In genomic region chr11:560305-561147, GRCh38 we compare ENCODE assay signal across 1 cellular context.
TF ChIP-seq lines count a peak whose summit lies in the region.

TSS of gene LMNTD2 (minus strand) at chr11:560738. CDS start at chr11:560716, 22 bp downstream.
TSS of gene RASSF7 (plus strand) at chr11:560970. CDS start at chr11:561769, 799 bp downstream.

TF ChIP-seq in HepG2, 621 proteins besides CTCF, POLR2A, EP300 and RAD21 (continued from another document and continues in another):
- TF ChIP-seq PRPF4 (IDR thresholded peaks at IDR 0.05; ENCODE audit: low read depth, low read length, poor library complexity, severe bottlenecking), result no peak
- TF ChIP-seq CREB1 (IDR thresholded peaks at IDR 0.05), result 0 out of 2 replicates have a peak, but pooled peaks have one; percentile 11
- no peak for TF ChIP-seq CREB1 (CRISPR knock-in tag; IDR thresholded peaks at IDR 0.05)
- TF ChIP-seq ZNF256 (CRISPR knock-in tag; conservative IDR thresholded peaks at IDR 0.05), result no peak
- TF ChIP-seq HMGXB3 (CRISPR knock-in tag; IDR thresholded peaks at IDR 0.05; ENCODE audit: borderline replicate concordance), result no peak
- peak; percentile 81 for TF ChIP-seq RXRA (CRISPR knock-in tag; IDR thresholded peaks at IDR 0.05)
- TF ChIP-seq ATF7 (IDR thresholded peaks at IDR 0.05), result no peak
- 0 out of 2 replicates have a peak, but pooled peaks have one; percentile 28 for TF ChIP-seq ATF7 (CRISPR knock-in tag; IDR thresholded peaks at IDR 0.05)
- TF ChIP-seq PBX2 (CRISPR knock-in tag; IDR thresholded peaks at IDR 0.05), result no peak
- no peak for TF ChIP-seq ZNF101 (CRISPR knock-in tag; IDR thresholded peaks at IDR 0.05; ENCODE audit: borderline replicate concordance, low read depth)
- TF ChIP-seq ZSCAN5A (CRISPR knock-in tag; IDR thresholded peaks at IDR 0.05; ENCODE audit: borderline replicate concordance), result no peak
- TF ChIP-seq ZNF605 (CRISPR knock-in tag; IDR thresholded peaks at IDR 0.05), result no peak
- no peak for TF ChIP-seq GTF3A (CRISPR knock-in tag; conservative IDR thresholded peaks at IDR 0.05)
- TF ChIP-seq SMAD3 (CRISPR knock-in tag; IDR thresholded peaks at IDR 0.05), result no peak
- TF ChIP-seq TOE1 (CRISPR knock-in tag; IDR thresholded peaks at IDR 0.05), result no peak
- no peak; the same call in 1 of the 2 replicates for TF ChIP-seq ZNF503 (CRISPR knock-in tag; IDR thresholded peaks at IDR 0.05)
- TF ChIP-seq IRF1 (CRISPR knock-in tag; IDR thresholded peaks at IDR 0.05; ENCODE audit: low read depth), result no peak
- TF ChIP-seq RBM22 (optimal IDR thresholded peaks at IDR 0.05; ENCODE audit: low read length), result no peak
- TF ChIP-seq SKIL (CRISPR knock-in tag; IDR thresholded peaks at IDR 0.05; ENCODE audit: borderline replicate concordance), result peak; percentile 84
- no peak for TF ChIP-seq NFAT5 (CRISPR knock-in tag; IDR thresholded peaks at IDR 0.05)
- no peak; the same call in 1 of the 2 replicates for TF ChIP-seq IRF9 (CRISPR knock-in tag; IDR thresholded peaks at IDR 0.05; ENCODE audit: borderline replicate concordance)
- peak; percentile 74 for TF ChIP-seq RBFOX2 (IDR thresholded peaks at IDR 0.05; ENCODE audit: low read depth, low read length)
- TF ChIP-seq ZNF576 (CRISPR knock-in tag; IDR thresholded peaks at IDR 0.05), result no peak
- peak; percentile 62; the same call in 1 of the 2 replicates for TF ChIP-seq PAXIP1 (CRISPR knock-in tag; conservative IDR thresholded peaks at IDR 0.05)
- TF ChIP-seq ZBTB26 (CRISPR knock-in tag; IDR thresholded peaks at IDR 0.05; ENCODE audit: borderline replicate concordance), result peak; percentile 18; the same call in 1 of the 2 replicates
- no peak for TF ChIP-seq MED8 (CRISPR knock-in tag; IDR thresholded peaks at IDR 0.05; ENCODE audit: insufficient replicate concordance)
- TF ChIP-seq GATA4 (IDR thresholded peaks at IDR 0.05; ENCODE audit: borderline replicate concordance, low read depth), result no peak
- TF ChIP-seq ZBTB1 (CRISPR knock-in tag; IDR thresholded peaks at IDR 0.05; ENCODE audit: borderline replicate concordance), result 0 out of 2 replicates have a peak, but pooled peaks have one; percentile 54
